9 cellular contexts compared by ENCODE assay signal in genomic region chr17:66965801-66966528, GRCh38. TPM values are rescaled to one million over a fixed set of nuclear protein-coding genes. Genes with fewer than 3 reads are reported as not detected.
DNase-seq lines count a peak whose midpoint lies in the region; ATAC-seq, FAIRE-seq and TF ChIP-seq lines count a peak whose summit lies in the region.
"Had no signal": no experiment of that assay in that cellular context is flagged by ENCODE, and none has a peak within 500 bp of the region (broad histone marks: within the 10 kb centered on the region; RNA-seq: fewer than 3 reads in every experiment).

No MANE protein-coding gene starts in this region.

- H3K9me3 Mint-ChIP-seq in osteocyte (ENCODE audit: unreplicated experiment) = no peaks in the 10 kb centered on the region

- peak overlapping the region; percentile 70 for H3K4me3 Mint-ChIP-seq in osteocyte (ENCODE audit: unreplicated experiment)

- H3K27me3 Mint-ChIP-seq in osteocyte (ENCODE audit: unreplicated experiment) = peaks cover 21% of the 10 kb centered on the region

- H3K27me3 ChIP-seq in NT2/D1 (ENCODE audit: insufficient read depth, insufficient read length) (peaks cover 38% of the 10 kb centered on the region), endothelial cell of umbilical vein (ENCODE audit: control insufficient read depth in 2 of 2, insufficient read depth in 2 of 2, low read length in 2 of 2) (peaks cover 47 to 50% of the 10 kb centered on the region in 2 experiments)

- no peak for FAIRE-seq in endothelial cell of umbilical vein (lab: Jason Lieb, UNC)

- H3K36me3 Mint-ChIP-seq in osteocyte (ENCODE audit: unreplicated experiment) = no peaks in the 10 kb centered on the region

- H3K4me3 ChIP-seq in NT2/D1 (ENCODE audit: insufficient read length, low read depth) = peak overlapping the region; percentile 77
- no peak overlapping the region for H3K4me3 ChIP-seq in endothelial cell of umbilical vein (replicated peaks in 1 of 3; ENCODE audit: insufficient read depth in 1 of 3, low read depth in 1 of 3, low read length in 3 of 3)

- dilution Hi-C loops in endothelial cell of umbilical vein (cut with MboI; ENCODE audit: extremely low pct_ligation_motif_present, low sequenced_read_pairs) = no loop called here

- peaks cover 8% of the 10 kb centered on the region for H3K4me1 Mint-ChIP-seq in osteocyte (ENCODE audit: unreplicated experiment)

- TF ChIP-seq CTCF in endothelial cell of umbilical vein (IDR thresholded peaks at IDR 0.05; ENCODE audit: extremely low read depth in 1 of 2, insufficient read depth in 1 of 2, low read depth in 1 of 2, low read length in 2 of 2) (no peak), osteocyte (IDR thresholded peaks at IDR 0.05) (no peak)

- peak overlapping the region; percentile 71 for H3K9ac ChIP-seq in NT2/D1 (ENCODE audit: insufficient read length, low read depth)
- H3K9ac ChIP-seq in endothelial cell of umbilical vein (replicated peaks; ENCODE audit: extremely low read depth, insufficient read depth, low read length) = no peak overlapping the region

- CTCF ChIA-PET in endothelial cell of umbilical vein (lab: Charles Lee) = interaction anchor here (1.5 kb wide), 1 partner anchor 9 kb away, joined by 5 read pairs; no protein-coding TSS in a partner anchor

- no peaks in the 10 kb centered on the region for H3K9me3 ChIP-seq in NT2/D1 (ENCODE audit: insufficient read depth, low read length)
- no peaks in the 10 kb centered on the region for H3K9me3 ChIP-seq in endothelial cell of umbilical vein (replicated peaks; ENCODE audit: control insufficient read depth, insufficient read depth, low read length)

- H3K9me1 ChIP-seq in endothelial cell of umbilical vein (replicated peaks; ENCODE audit: control insufficient read depth, extremely low read depth, insufficient read depth, low read length) = no peaks in the 10 kb centered on the region

- H3K4me1 ChIP-seq in NT2/D1 (ENCODE audit: insufficient read depth, insufficient read length) (peaks cover 19% of the 10 kb centered on the region), endothelial cell of umbilical vein (ENCODE audit: control insufficient read depth, extremely low read depth, insufficient read depth, low read length) (no peaks in the 10 kb centered on the region)

- no peaks in the 10 kb centered on the region for H3K79me2 ChIP-seq in endothelial cell of umbilical vein (ENCODE audit: control insufficient read depth, insufficient read depth, low read length)

- H3K36me3 ChIP-seq in NT2/D1 (ENCODE audit: insufficient read depth, insufficient read length, low read length) = peaks cover 31% of the 10 kb centered on the region
- no peaks in the 10 kb centered on the region for H3K36me3 ChIP-seq in endothelial cell of umbilical vein (ENCODE audit: control insufficient read depth in 2 of 2, extremely low read depth in 1 of 2, insufficient read depth in 2 of 2, low read length in 2 of 2)

- no peak overlapping the region for H3K4me2 ChIP-seq in endothelial cell of umbilical vein (ENCODE audit: insufficient read depth, low read length)

- BruUV-seq in endothelial cell of umbilical vein (replicated peaks; lab: Mats Ljungman, UMichigan) = no TSS peak

- ATAC-seq in GM19023 (IDR thresholded peaks at IDR 0.05; ENCODE audit: unreplicated experiment) = no peak

- TF ChIP-seq POLR2A in endothelial cell of umbilical vein (IDR thresholded peaks at IDR 0.05; ENCODE audit: low read depth, low read length) = no peak

- no peak overlapping the region for H3K27ac ChIP-seq in endothelial cell of umbilical vein (ENCODE audit: insufficient read depth, low read depth, low read length)

- intact Hi-C loops in endothelial cell of umbilical vein (cut with micrococcal nuclease) = no loop called here

- POLR2A ChIA-PET in endothelial cell of umbilical vein (lab: Charles Lee) = no interaction called here

- DNase-seq in D341Med (ENCODE audit: low spot score) (peak; percentile 71), NT2/D1 (ENCODE audit: low read depth, low spot score) (no peak), endothelial cell of umbilical vein (ENCODE audit: low read depth, low spot score) (no peak), osteocyte (ENCODE audit: extremely low spot score, unreplicated experiment) (no peak), NOMO-1 treated with DMSO at 0.1 percent for 48 hours (lab: John Stamatoyannopoulos, UW; ENCODE audit: unreplicated experiment) (no peak), NCI-H2107 (lab: John Stamatoyannopoulos, UW) (no peak), GF-D8 (lab: John Stamatoyannopoulos, UW) (no peak)

- H3K27ac Mint-ChIP-seq in osteocyte (ENCODE audit: unreplicated experiment) = no peak overlapping the region

- H4K20me1 ChIP-seq in endothelial cell of umbilical vein (replicated peaks; ENCODE audit: control insufficient read depth, extremely low read depth, insufficient read depth, low read length) = no peaks in the 10 kb centered on the region

- H2AFZ ChIP-seq in endothelial cell of umbilical vein (ENCODE audit: low read depth, low read length) = no peak overlapping the region

TF ChIP-seq in endothelial cell of umbilical vein, 7 proteins besides CTCF, POLR2A, EP300 and RAD21:
- TF ChIP-seq, protein P1, sequence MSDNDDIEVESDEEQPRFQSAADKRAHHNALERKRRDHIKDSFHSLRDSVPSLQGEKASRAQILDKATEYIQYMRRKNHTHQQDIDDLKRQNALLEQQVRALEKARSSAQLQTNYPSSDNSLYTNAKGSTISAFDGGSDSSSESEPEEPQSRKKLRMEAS (IDR thresholded peaks at IDR 0.05; ENCODE audit: insufficient read depth, insufficient read length) = no peak
- TF ChIP-seq MYC (IDR thresholded peaks at IDR 0.05; ENCODE audit: low read depth, low read length) (no peak), EZH2 (IDR thresholded peaks at IDR 0.05; ENCODE audit: borderline replicate concordance, low read depth, low read length, severe bottlenecking) (peak; percentile 97)

RNA-seq across cellular contexts. Expression of gene CACNG4, which starts 1.5 kb away (rescaled TPM):
- total RNA-seq in endothelial cell of umbilical vein = not detected in 2 replicates
- polyA plus RNA-seq in endothelial cell of umbilical vein = not detected in 2 replicates
- polyA plus RNA-seq in endothelial cell of umbilical vein (2011; cell fraction: cytosol; rRNA removed) = 0.01 TPM in 1 of 2 replicates, not detected in the other
- not detected in 2 replicates for polyA plus RNA-seq in endothelial cell of umbilical vein (2011; cell fraction: nucleus; rRNA removed)
- not detected in 2 replicates for polyA plus RNA-seq in endothelial cell of umbilical vein (2012)
- not detected in 2 replicates for polyA minus RNA-seq in endothelial cell of umbilical vein
- not detected for polyA minus RNA-seq in endothelial cell of umbilical vein (2011; cell fraction: cytosol; rRNA and poly(A)+ RNA removed)
- polyA minus RNA-seq in endothelial cell of umbilical vein (2011; cell fraction: nucleus; rRNA and poly(A)+ RNA removed) = not detected in 2 replicates
- 5.6 TPM in 2 replicates for total RNA-seq in osteocyte
- total RNA-seq: lung microvascular endothelial cell had no signal
